1 cellular context compared by ENCODE assay signal in the genomic region with DNA sequence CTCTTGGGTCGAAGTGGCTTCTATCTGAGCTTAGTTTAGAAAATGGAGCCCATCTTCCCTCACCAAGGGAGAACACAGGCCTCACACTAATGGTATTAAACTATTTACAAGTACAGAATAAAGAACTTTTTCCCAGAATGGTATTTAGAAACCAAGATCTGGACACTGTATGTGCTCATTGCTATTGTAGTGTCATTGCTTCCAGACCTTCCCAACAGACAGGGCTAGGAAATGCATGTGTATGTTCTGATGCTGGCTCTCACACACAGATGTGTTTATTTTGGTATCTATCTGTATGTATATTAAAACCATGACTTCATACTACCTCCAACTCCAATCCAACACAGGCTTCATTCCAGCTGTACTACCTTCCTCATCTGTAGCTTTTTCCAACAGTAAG.
TF ChIP-seq lines count a peak whose summit lies in the region.

No MANE protein-coding gene starts in this region.

TF ChIP-seq in GM12878, 131 proteins besides CTCF, POLR2A, EP300 and RAD21:
- TF ChIP-seq IKZF2 (IDR thresholded peaks at IDR 0.05) (no peak), CBX3 (IDR thresholded peaks at IDR 0.05; ENCODE audit: borderline replicate concordance, low read depth) (no peak)
- TF ChIP-seq, protein P1, sequence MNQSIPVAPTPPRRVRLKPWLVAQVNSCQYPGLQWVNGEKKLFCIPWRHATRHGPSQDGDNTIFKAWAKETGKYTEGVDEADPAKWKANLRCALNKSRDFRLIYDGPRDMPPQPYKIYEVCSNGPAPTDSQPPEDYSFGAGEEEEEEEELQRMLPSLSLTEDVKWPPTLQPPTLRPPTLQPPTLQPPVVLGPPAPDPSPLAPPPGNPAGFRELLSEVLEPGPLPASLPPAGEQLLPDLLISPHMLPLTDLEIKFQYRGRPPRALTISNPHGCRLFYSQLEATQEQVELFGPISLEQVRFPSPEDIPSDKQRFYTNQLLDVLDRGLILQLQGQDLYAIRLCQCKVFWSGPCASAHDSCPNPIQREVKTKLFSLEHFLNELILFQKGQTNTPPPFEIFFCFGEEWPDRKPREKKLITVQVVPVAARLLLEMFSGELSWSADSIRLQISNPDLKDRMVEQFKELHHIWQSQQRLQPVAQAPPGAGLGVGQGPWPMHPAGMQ (IDR thresholded peaks at IDR 0.05; ENCODE audit: borderline replicate concordance), result no peak
- TF ChIP-seq, protein P2, sequence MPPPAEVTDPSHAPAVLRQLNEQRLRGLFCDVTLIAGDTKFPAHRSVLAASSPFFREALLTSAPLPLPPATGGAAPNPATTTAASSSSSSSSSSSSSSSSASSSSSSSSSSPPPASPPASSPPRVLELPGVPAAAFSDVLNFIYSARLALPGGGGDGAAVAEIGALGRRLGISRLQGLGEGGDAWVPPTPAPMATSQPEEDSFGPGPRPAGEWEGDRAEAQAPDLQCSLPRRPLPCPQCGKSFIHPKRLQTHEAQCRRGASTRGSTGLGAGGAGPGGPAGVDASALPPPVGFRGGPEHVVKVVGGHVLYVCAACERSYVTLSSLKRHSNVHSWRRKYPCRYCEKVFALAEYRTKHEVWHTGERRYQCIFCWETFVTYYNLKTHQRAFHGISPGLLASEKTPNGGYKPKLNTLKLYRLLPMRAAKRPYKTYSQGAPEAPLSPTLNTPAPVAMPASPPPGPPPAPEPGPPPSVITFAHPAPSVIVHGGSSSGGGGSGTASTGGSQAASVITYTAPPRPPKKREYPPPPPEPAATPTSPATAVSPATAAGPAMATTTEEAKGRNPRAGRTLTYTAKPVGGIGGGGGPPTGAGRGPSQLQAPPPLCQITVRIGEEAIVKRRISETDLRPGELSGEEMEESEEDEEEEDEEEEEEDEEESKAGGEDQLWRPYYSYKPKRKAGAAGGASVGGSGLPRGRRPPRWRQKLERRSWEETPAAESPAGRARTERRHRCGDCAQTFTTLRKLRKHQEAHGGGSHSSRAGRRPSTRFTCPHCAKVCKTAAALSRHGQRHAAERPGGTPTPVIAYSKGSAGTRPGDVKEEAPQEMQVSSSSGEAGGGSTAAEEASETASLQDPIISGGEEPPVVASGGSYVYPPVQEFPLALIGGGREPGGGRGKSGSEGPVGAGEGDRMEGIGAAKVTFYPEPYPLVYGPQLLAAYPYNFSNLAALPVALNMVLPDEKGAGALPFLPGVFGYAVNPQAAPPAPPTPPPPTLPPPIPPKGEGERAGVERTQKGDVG (CRISPR knock-in tag; IDR thresholded peaks at IDR 0.05), result no peak
